ENCODE assay signal across 20 cellular contexts in genomic region chr7:64672414-64672813, GRCh38.
"Had no signal": no experiment of that assay in that cellular context is flagged by ENCODE, and none has a peak within 500 bp of the region (broad histone marks: within the 10 kb centered on the region; RNA-seq: fewer than 3 reads in every experiment).

No MANE protein-coding gene starts in this region.

- H3K27ac Mint-ChIP-seq: activated CD4-positive, alpha-beta memory T cell treated with anti-CD3 and anti-CD28 coated beads, Interleukin-2, amount 10 ng/mL, durations not matched to agents 7 days and 5 days; activated CD4-positive, alpha-beta T cell treated with anti-CD3 and anti-CD28 coated beads, Interleukin-2, amount 10 ng/mL, durations not matched to agents 24 days and 14 days; activated naive CD8-positive, alpha-beta T cell treated with anti-CD3 and anti-CD28 coated beads, Interleukin-2, amount 50 U/mL, for 24 hours; brain; dendritic cell treated with granulocyte-macrophage colony-stimulating factor and Interleukin-4, amounts not matched to agents 40 ng/mL and 50 ng/mL, for 4 days; progenitor cell of endocrine pancreas; T-helper 17 cell had no signal

- H3K4me3 Mint-ChIP-seq: activated CD4-positive, alpha-beta memory T cell treated with anti-CD3 and anti-CD28 coated beads, Interleukin-2, amount 10 ng/mL, durations not matched to agents 7 days and 5 days; activated CD4-positive, alpha-beta T cell treated with anti-CD3 and anti-CD28 coated beads, Interleukin-2, amount 10 ng/mL, durations not matched to agents 24 days and 14 days; activated naive CD8-positive, alpha-beta T cell treated with anti-CD3 and anti-CD28 coated beads, Interleukin-2, amount 50 U/mL, for 24 hours; dendritic cell treated with granulocyte-macrophage colony-stimulating factor and Interleukin-4, amounts not matched to agents 40 ng/mL and 50 ng/mL, for 4 days; natural killer cell; T-helper 17 cell had no signal

- H3K9me3 Mint-ChIP-seq: natural killer cell had no signal

- H3K4me3 ChIP-seq: lower lobe of right lung, right atrium auricular region had no signal

- H3K27me3 ChIP-seq: right atrium auricular region, spleen had no signal

- H3K36me3 ChIP-seq: right atrium auricular region had no signal

- H3K27ac ChIP-seq: lower lobe of right lung, right atrium auricular region, spleen had no signal

- ATAC-seq: activated naive CD8-positive, alpha-beta T cell treated with anti-CD3 and anti-CD28 coated beads, Interleukin-2, amount 50 U/mL, for 24 hours; left lobe of liver; lower lobe of right lung; natural killer cell; stimulated activated naive CD8-positive, alpha-beta T cell treated with anti-CD3 and anti-CD28 coated beads, Interleukin-15, Interleukin-2, amounts not matched to agents 100 U/mL and 50 U/mL, for 24 hours; T-helper 17 cell had no signal

- DNase-seq: activated CD4-positive, alpha-beta memory T cell treated with anti-CD3 and anti-CD28 coated beads, Interleukin-2, amount 10 ng/mL, durations not matched to agents 7 days and 5 days; activated CD4-positive, alpha-beta T cell treated with anti-CD3 and anti-CD28 coated beads, Interleukin-2, amount 10 ng/mL, durations not matched to agents 24 days and 14 days; activated effector memory CD4-positive, alpha-beta T cell treated with anti-CD3 and anti-CD28 coated beads, Interleukin-2, amount 50 U/mL, for 16 hours; activated naive CD4-positive, alpha-beta T cell treated with anti-CD3 and anti-CD28 coated beads, Interleukin-2, amount 50 U/mL, for 16 hours; activated naive CD8-positive, alpha-beta T cell treated with anti-CD3 and anti-CD28 coated beads, Interleukin-2, amount 50 U/mL, for 24 hours; anterior cingulate cortex; effector CD4-positive, alpha-beta T cell; erythroblast; foreskin fibroblast; lower lobe of right lung; natural killer cell; spleen; stimulated activated CD4-positive, alpha-beta T cell treated with anti-CD3 and anti-CD28 coated beads, Interleukin-4, amount 100 ng/mL, for 1 hour; stimulated activated naive CD8-positive, alpha-beta T cell treated with anti-CD3 and anti-CD28 coated beads, Interleukin-15, Interleukin-2, amounts not matched to agents 100 U/mL and 50 U/mL, for 24 hours; T-helper 17 cell had no signal

- H3K9me3 ChIP-seq: lower lobe of right lung, right atrium auricular region had no signal

- H3K4me1 ChIP-seq: lower lobe of right lung had no signal

- H3K27me3 Mint-ChIP-seq: activated CD4-positive, alpha-beta memory T cell treated with anti-CD3 and anti-CD28 coated beads, Interleukin-2, amount 10 ng/mL, durations not matched to agents 7 days and 5 days; activated CD4-positive, alpha-beta T cell treated with anti-CD3 and anti-CD28 coated beads, Interleukin-2, amount 10 ng/mL, durations not matched to agents 24 days and 14 days; activated naive CD8-positive, alpha-beta T cell treated with anti-CD3 and anti-CD28 coated beads, Interleukin-2, amount 50 U/mL, for 24 hours; brain; dendritic cell treated with granulocyte-macrophage colony-stimulating factor and Interleukin-4, amounts not matched to agents 40 ng/mL and 50 ng/mL, for 4 days; progenitor cell of endocrine pancreas; T-helper 17 cell had no signal
